16 cellular contexts compared by ENCODE assay signal in genomic region chr13:113646376-113646775, GRCh38. TPM values are rescaled to one million over a fixed set of nuclear protein-coding genes. Genes with fewer than 3 reads are reported as not detected.
DNase-seq lines count a peak whose midpoint lies in the region; ATAC-seq and TF ChIP-seq lines count a peak whose summit lies in the region.
"Had no signal": no experiment of that assay in that cellular context is flagged by ENCODE, and none has a peak within 500 bp of the region (broad histone marks: within the 10 kb centered on the region; RNA-seq: fewer than 3 reads in every experiment).

No MANE protein-coding gene starts in this region.

- peaks cover 0 to 3% (median 0%) of the 10 kb centered on the region in 9 donors for H3K36me3 ChIP-seq in heart left ventricle
- H3K36me3 ChIP-seq in aorta (ENCODE audit: control insufficient read depth in 1 of 2, insufficient read depth in 2 of 2, low read length in 1 of 2) = no peaks in the 10 kb centered on the region
- H3K36me3 ChIP-seq in HAP-1 (replicated peaks) = peaks cover 10% of the 10 kb centered on the region

- peak; percentile 1 for DNase-seq in NCI-H2107 treated with DMSO at 0.1 percent for 48 hours (lab: John Stamatoyannopoulos, UW; ENCODE audit: unreplicated experiment)
- DNase-seq in NCI-H2107 (lab: John Stamatoyannopoulos, UW) = no peak
- DNase-seq in heart left ventricle = peak in 3 of 5 donors; percentile 2 to 16 (median 7)
- DNase-seq in left ventricle myocardium superior = no peak
- peak; percentile 29 for DNase-seq in dermis blood vessel endothelial cell
- peak; percentile 14 to 39 for DNase-seq in aorta
- no peak for DNase-seq in HCEC 1CT
- DNase-seq in HAP-1 (ENCODE audit: low spot score in 2 of 2) = no peak
- DNase-seq: OCI-M1, retina, testis had no signal

- WGBS in heart left ventricle, 4 donors = 34 to 53% (median 39%) methylated on average over 11 of the region's 11 CpGs
- 49 to 52% methylated on average over 11 of the region's 11 CpGs for WGBS in aorta, 2 donors

- TF ChIP-seq CTCF in heart left ventricle (IDR thresholded peaks at IDR 0.05) = no peak

- no peak overlapping the region for H3K4me3 ChIP-seq in heart left ventricle
- no peak overlapping the region for H3K4me3 ChIP-seq in aorta (ENCODE audit: low read length in 2 of 2)
- no peak overlapping the region for H3K4me3 ChIP-seq in HAP-1
- H3K4me3 ChIP-seq: A549, testis had no signal

- H3K4me1 ChIP-seq in heart left ventricle (peaks cover 0 to 19% (median 9%) of the 10 kb centered on the region in 12 donors), aorta (ENCODE audit: control insufficient read depth in 1 of 2, insufficient read depth in 2 of 2, low read length in 2 of 2) (no peaks in the 10 kb centered on the region), HAP-1 (no peaks in the 10 kb centered on the region)

- TF ChIP-seq POLR2A in heart left ventricle (IDR thresholded peaks at IDR 0.05) = no peak

- ATAC-seq in heart left ventricle (no peak), left ventricle myocardium superior (no peak), aorta (ENCODE audit: low FRiP score) (no peak)

- H3K9me3 ChIP-seq in heart left ventricle (no peaks in the 10 kb centered on the region), aorta (ENCODE audit: control insufficient read depth, low read length) (no peaks in the 10 kb centered on the region), HAP-1 (no peaks in the 10 kb centered on the region)
- H3K9me3 ChIP-seq: testis had no signal

- no peaks in the 10 kb centered on the region for H3K27me3 ChIP-seq in heart left ventricle
- H3K27me3 ChIP-seq in aorta (ENCODE audit: control insufficient read depth in 1 of 2, insufficient read depth in 2 of 2, low read length in 1 of 2) = no peaks in the 10 kb centered on the region
- no peaks in the 10 kb centered on the region for H3K27me3 ChIP-seq in HAP-1 (ENCODE audit: low read depth)
- H3K27me3 ChIP-seq: testis had no signal

- H3K27ac ChIP-seq in heart left ventricle = no peak overlapping the region
- no peak overlapping the region for H3K27ac ChIP-seq in aorta (ENCODE audit: low read depth in 1 of 2, low read length in 2 of 2)

- in situ Hi-C loops in HAP-1 (cut with MboI; ENCODE audit: low sequenced_read_pairs) = no loop called here

- intact Hi-C loops in heart left ventricle (cut with DNase I) = no loop called here
- intact Hi-C loops in left ventricle myocardium superior (cut with micrococcal nuclease) = no loop called here
- intact Hi-C loops in aorta (cut with DNase I) = no loop called here

RNA-seq across cellular contexts. Expression of gene ATP4B, which starts 11.6 kb away (rescaled TPM):
- total RNA-seq in heart left ventricle (not detected), left ventricle myocardium superior (not detected), dermis blood vessel endothelial cell (not detected in 2 replicates), aorta (not detected)
- polyA plus RNA-seq in heart left ventricle (not detected), aorta (not detected)
- total RNA-seq: cerebellum, testis had no signal
- polyA plus RNA-seq: A549, neural cell had no signal

RNA-seq across cellular contexts. Expression of gene GRK1, which starts 20.6 kb away (rescaled TPM):
- total RNA-seq in heart left ventricle = 1 to 10 TPM in 2 of 9 donors, under 1 TPM in 4, not detected in 3; 0.08 to 1.3 (median 0.18) TPM
- polyA plus RNA-seq in heart left ventricle = under 1 TPM; 0.08 to 0.15 TPM
- total RNA-seq in left ventricle myocardium superior = 0.42 TPM
- total RNA-seq in dermis blood vessel endothelial cell = not detected in 2 replicates
- total RNA-seq in aorta = under 1 TPM in 1 of 2 donors, not detected in 1; 0.10 TPM
- polyA plus RNA-seq in aorta = not detected
- total RNA-seq: glomerular endothelial cell had no signal
- polyA plus RNA-seq: A549, adipose tissue had no signal

Comparison
In these comparisons a context has a peak if more than half of its experiments do, and no peak if none do; other contexts are left out.
1. DNase-seq: peak in NCI-H2107 treated with DMSO at 0.1 percent for 48 hours (single experiment), heart left ventricle (3 of 5), dermis blood vessel endothelial cell (single experiment) and aorta (2 of 2); none in NCI-H2107 (single experiment), left ventricle myocardium superior (single experiment), HCEC 1CT (single experiment) and HAP-1 (0 of 2).